12 cellular contexts compared by ENCODE assay signal in the genomic region with DNA sequence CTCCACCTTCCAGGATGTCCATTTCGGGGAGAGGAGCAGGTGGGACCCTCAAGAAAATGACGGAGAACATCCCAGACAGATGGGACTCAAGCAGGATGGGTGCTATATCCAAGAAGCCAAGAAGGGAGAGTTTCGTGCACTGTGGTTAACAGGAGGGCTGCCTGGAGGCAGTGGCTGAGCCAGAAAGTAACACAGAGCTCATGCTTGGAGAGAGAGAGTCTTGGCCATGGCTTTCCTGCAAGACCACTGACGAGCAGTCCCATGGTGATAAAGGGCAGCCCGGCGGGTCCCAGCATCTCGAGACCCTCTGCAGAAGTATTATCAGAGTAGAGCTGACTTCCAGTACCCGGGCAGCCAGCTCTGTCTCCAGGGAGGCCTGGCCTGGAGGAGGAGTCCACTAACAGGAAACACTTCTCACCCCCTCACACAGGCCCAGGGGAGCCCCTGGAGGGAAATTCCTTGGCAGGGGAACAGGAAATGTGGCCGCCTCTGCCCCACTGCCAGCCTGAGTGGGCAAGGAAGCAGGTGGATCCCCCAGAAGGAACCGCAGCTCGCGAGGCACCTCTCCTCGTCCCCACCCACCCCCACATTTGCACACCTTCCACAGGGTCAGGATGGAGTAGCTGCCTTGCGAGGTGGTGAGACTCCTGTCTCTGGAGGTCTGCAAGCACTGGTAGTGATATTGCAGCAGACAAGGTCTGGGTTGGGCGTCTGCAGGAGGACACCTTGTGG. TPM values are rescaled to one million over a fixed set of nuclear protein-coding genes. Genes with fewer than 3 reads are reported as not detected.
DNase-seq lines count a peak whose midpoint lies in the region; ATAC-seq and TF ChIP-seq lines count a peak whose summit lies in the region.
"Had no signal": no experiment of that assay in that cellular context is flagged by ENCODE, and none has a peak within 500 bp of the region (broad histone marks: within the 10 kb centered on the region; RNA-seq: fewer than 3 reads in every experiment).

No MANE protein-coding gene starts in this region.

- no peak overlapping the region for H3K27ac ChIP-seq in OCI-LY7 (ENCODE audit: low read depth, low read length, poor library complexity, severe bottlenecking)
- H3K27ac ChIP-seq: brain microvascular endothelial cell, pancreas, uterus had no signal

- peaks cover 51% of the 10 kb centered on the region for H3K4me1 Mint-ChIP-seq in activated T-cell treated with anti-CD3 and anti-CD28 coated beads, Interleukin-2, amount 50 U/mL, for 4 hours (ENCODE audit: low read depth)
- peaks cover 88% of the 10 kb centered on the region for H3K4me1 Mint-ChIP-seq in stimulated activated effector memory CD8-positive, alpha-beta T cell treated with anti-CD3 and anti-CD28 coated beads, Interleukin-12 subunit alpha, Interleukin-12 subunit beta, amount 100 ng/mL, for 72 hours

- CTCF ChIA-PET in OCI-LY7 (lab: Charles Lee; ENCODE audit: unreplicated experiment), result interaction anchor here (0.6 kb wide), 1 partner anchor 269 kb away, joined by 3 read pairs; no protein-coding TSS in a partner anchor

- POLR2A ChIA-PET in OCI-LY7 (lab: Charles Lee), result no interaction called here

- BruUV-seq in OCI-LY7 (replicated peaks; lab: Mats Ljungman, UMichigan), result TSS peak; percentile 72

- H3K9me3 Mint-ChIP-seq in activated T-cell treated with anti-CD3 and anti-CD28 coated beads, Interleukin-2, amount 50 U/mL, for 4 hours, result no peaks in the 10 kb centered on the region
- no peaks in the 10 kb centered on the region for H3K9me3 Mint-ChIP-seq in activated naive CD4-positive, alpha-beta T cell treated with anti-CD3 and anti-CD28 coated beads, Interleukin-2, amount 50 U/mL, for 72 hours
- no peaks in the 10 kb centered on the region for H3K9me3 Mint-ChIP-seq in stimulated activated effector memory CD8-positive, alpha-beta T cell treated with anti-CD3 and anti-CD28 coated beads, Interleukin-12 subunit alpha, Interleukin-12 subunit beta, amount 100 ng/mL, for 72 hours

- no peaks in the 10 kb centered on the region for H3K9me2 ChIP-seq in OCI-LY7 (ENCODE audit: insufficient read depth, low read length)

- H3K4me2 ChIP-seq in OCI-LY7 (ENCODE audit: low read length), result no peak overlapping the region

- peak overlapping the region; percentile 64 to 89 for H3K27ac Mint-ChIP-seq in activated naive CD4-positive, alpha-beta T cell treated with anti-CD3 and anti-CD28 coated beads, Interleukin-2, amount 50 U/mL, for 72 hours
- peak overlapping the region; percentile 79 for H3K27ac Mint-ChIP-seq in stimulated activated effector memory CD8-positive, alpha-beta T cell treated with anti-CD3 and anti-CD28 coated beads, Interleukin-12 subunit alpha, Interleukin-12 subunit beta, amount 100 ng/mL, for 72 hours

- no peaks in the 10 kb centered on the region for H3K27me3 Mint-ChIP-seq in activated T-cell treated with anti-CD3 and anti-CD28 coated beads, Interleukin-2, amount 50 U/mL, for 4 hours (ENCODE audit: low read depth)

- no peak for TF ChIP-seq CTCF in OCI-LY7 (conservative IDR thresholded peaks at IDR 0.05; ENCODE audit: low read length)

- peaks cover 5% of the 10 kb centered on the region for H3K36me3 Mint-ChIP-seq in activated T-cell treated with anti-CD3 and anti-CD28 coated beads, Interleukin-2, amount 50 U/mL, for 4 hours (ENCODE audit: insufficient read depth)
- peaks cover 0 to 9% of the 10 kb centered on the region in 2 donors for H3K36me3 Mint-ChIP-seq in activated naive CD4-positive, alpha-beta T cell treated with anti-CD3 and anti-CD28 coated beads, Interleukin-2, amount 50 U/mL, for 72 hours
- peaks cover 99% of the 10 kb centered on the region for H3K36me3 Mint-ChIP-seq in stimulated activated effector memory CD8-positive, alpha-beta T cell treated with anti-CD3 and anti-CD28 coated beads, Interleukin-12 subunit alpha, Interleukin-12 subunit beta, amount 100 ng/mL, for 72 hours

- no peaks in the 10 kb centered on the region for H3K9me3 ChIP-seq in OCI-LY7 (ENCODE audit: low read length)
- H3K9me3 ChIP-seq: pancreas, uterus had no signal

- H3K4me1 ChIP-seq in OCI-LY7 (ENCODE audit: insufficient read depth, low read length, poor library complexity, severe bottlenecking), result peaks cover 22% of the 10 kb centered on the region
- H3K4me1 ChIP-seq: pancreas, uterus had no signal

- no peak overlapping the region for H3K4me3 ChIP-seq in OCI-LY7 (ENCODE audit: low read depth, low read length, poor library complexity, severe bottlenecking)
- H3K4me3 ChIP-seq: pancreas, uterus had no signal

- peak; percentile 27 to 35 for ATAC-seq in activated T-cell treated with anti-CD3 and anti-CD28 coated beads, Interleukin-2, amount 50 U/mL, for 4 hours
- ATAC-seq in activated naive CD4-positive, alpha-beta T cell treated with anti-CD3 and anti-CD28 coated beads, Interleukin-2, amount 50 U/mL, for 72 hours, result peak; percentile 17 to 67
- ATAC-seq in stimulated activated effector memory CD8-positive, alpha-beta T cell treated with anti-CD3 and anti-CD28 coated beads, Interleukin-12 subunit alpha, Interleukin-12 subunit beta, amount 100 ng/mL, for 72 hours, result peak; percentile 49
- ATAC-seq in GM19395 (IDR thresholded peaks at IDR 0.05; ENCODE audit: unreplicated experiment), result no peak
- ATAC-seq: pancreas had no signal

- no peak for DNase-seq in activated T-cell treated with anti-CD3 and anti-CD28 coated beads, Interleukin-2, amount 50 U/mL, for 4 hours
- DNase-seq in activated T-cell treated with anti-CD3 and anti-CD28 coated beads, Interleukin-2, amount 50 U/mL, for 1 hour, result no peak
- peak; percentile 25 for DNase-seq in OCI-LY7 (ENCODE audit: low spot score)
- DNase-seq in activated naive CD4-positive, alpha-beta T cell treated with anti-CD3 and anti-CD28 coated beads, Interleukin-2, amount 50 U/mL, for 72 hours (ENCODE audit: low spot score in 2 of 2), result peak in 1 of 2 donors; percentile 81
- DNase-seq in stimulated activated effector memory CD8-positive, alpha-beta T cell treated with anti-CD3 and anti-CD28 coated beads, Interleukin-12 subunit alpha, Interleukin-12 subunit beta, amount 100 ng/mL, for 72 hours (ENCODE audit: low spot score in 2 of 2), result peak in 1 of 2 donors; percentile 67
- DNase-seq in DMS153 treated with DMSO at 0.1 percent for 48 hours (lab: John Stamatoyannopoulos, UW; ENCODE audit: unreplicated experiment), result no peak
- DNase-seq in epidermal melanocyte (ENCODE audit: insufficient read length, low spot score), result no peak
- DNase-seq: brain microvascular endothelial cell, uterus had no signal

- H4K20me1 ChIP-seq in OCI-LY7 (ENCODE audit: insufficient read depth, low read length), result no peaks in the 10 kb centered on the region

- no peaks in the 10 kb centered on the region for H3K79me2 ChIP-seq in OCI-LY7 (ENCODE audit: insufficient read depth, low read depth, low read length)

- peaks cover 8% of the 10 kb centered on the region; the same call in 1 of the 2 replicates for H3K36me3 ChIP-seq in OCI-LY7 (ENCODE audit: insufficient read depth, low read length)
- H3K36me3 ChIP-seq: brain microvascular endothelial cell, pancreas, uterus had no signal

- H2AFZ ChIP-seq in OCI-LY7 (ENCODE audit: low read length), result no peak overlapping the region

- H3K4me3 Mint-ChIP-seq in activated T-cell treated with anti-CD3 and anti-CD28 coated beads, Interleukin-2, amount 50 U/mL, for 4 hours, result no peak overlapping the region
- H3K4me3 Mint-ChIP-seq in stimulated activated effector memory CD8-positive, alpha-beta T cell treated with anti-CD3 and anti-CD28 coated beads, Interleukin-12 subunit alpha, Interleukin-12 subunit beta, amount 100 ng/mL, for 72 hours, result peak overlapping the region; percentile 26

- intact Hi-C loops in OCI-LY7 (cut with micrococcal nuclease; ENCODE audit: unreplicated experiment), result no loop called here

RNA-seq across cellular contexts. Expression of a gene that starts 32.2 kb away (rescaled TPM):
- 10 to 100 TPM in 1 of 3 donors, 1 to 10 TPM in 2; 9.0 to 10.9 (median 9.7) TPM for total RNA-seq in activated T-cell treated with anti-CD3 and anti-CD28 coated beads, Interleukin-2, amount 50 U/mL, for 4 hours
- total RNA-seq in OCI-LY7 (2014; rRNA removed; shearing (Covaris generic)), result 20.6 and 35.0 TPM in 2 replicates
- total RNA-seq in OCI-LY7 (2022), result 24.8 and 28.1 TPM in 2 replicates
- 10 to 100 TPM; 60.7 to 69.7 TPM for total RNA-seq in activated naive CD4-positive, alpha-beta T cell treated with anti-CD3 and anti-CD28 coated beads, Interleukin-2, amount 50 U/mL, for 72 hours
- total RNA-seq: MCF 10A had no signal
